ENCODE assay signal across 10 cellular contexts in genomic region chr2:60104514-60105501, GRCh38.
DNase-seq lines count a peak whose midpoint lies in the region; ATAC-seq and FAIRE-seq lines count a peak whose summit lies in the region.
"Had no signal": no experiment of that assay in that cellular context is flagged by ENCODE, and none has a peak within 500 bp of the region (broad histone marks: within the 10 kb centered on the region; RNA-seq: fewer than 3 reads in every experiment).

No MANE protein-coding gene starts in this region.

- H3K4me1 Mint-ChIP-seq in activated naive CD4-positive, alpha-beta T cell treated with anti-CD3 and anti-CD28 coated beads, Interleukin-2, amount 50 U/mL, for 24 hours, result peaks cover 16% of the 10 kb centered on the region
- H3K4me1 Mint-ChIP-seq in activated T-helper 2 cell treated with anti-CD3 and anti-CD28 coated beads, Interferon-gamma antibody, Interleukin-2, Interleukin-4, amounts not matched to agents 10 μg/mL and 5 μg/mL and 100 μg/mL, durations not matched to agents 14 hours and 24 hours and 36 hours (ENCODE audit: low read depth), result peaks cover 9% of the 10 kb centered on the region

- H3K9me3 Mint-ChIP-seq in activated naive CD4-positive, alpha-beta T cell treated with anti-CD3 and anti-CD28 coated beads, Interleukin-2, amount 50 U/mL, for 24 hours, result no peaks in the 10 kb centered on the region
- H3K9me3 Mint-ChIP-seq in activated T-helper 2 cell treated with anti-CD3 and anti-CD28 coated beads, Interferon-gamma antibody, Interleukin-2, Interleukin-4, amounts not matched to agents 10 μg/mL and 5 μg/mL and 100 μg/mL, durations not matched to agents 14 hours and 24 hours and 36 hours, result no peaks in the 10 kb centered on the region

- intact Hi-C loops in activated T-helper 2 cell treated with anti-CD3 and anti-CD28 coated beads, Interferon-gamma antibody, Interleukin-2, Interleukin-4, amounts not matched to agents 10 μg/mL and 5 μg/mL and 100 μg/mL, durations not matched to agents 14 hours and 24 hours and 36 hours (cut with micrococcal nuclease), result no loop called here

- H3K4me3 Mint-ChIP-seq in activated naive CD4-positive, alpha-beta T cell treated with anti-CD3 and anti-CD28 coated beads, Interleukin-2, amount 50 U/mL, for 24 hours, result peak overlapping the region; percentile 39
- peak overlapping the region; percentile 41 for H3K4me3 Mint-ChIP-seq in activated T-helper 2 cell treated with anti-CD3 and anti-CD28 coated beads, Interferon-gamma antibody, Interleukin-2, Interleukin-4, amounts not matched to agents 10 μg/mL and 5 μg/mL and 100 μg/mL, durations not matched to agents 14 hours and 24 hours and 36 hours (ENCODE audit: low read depth)

- H3K27me3 Mint-ChIP-seq in activated naive CD4-positive, alpha-beta T cell treated with anti-CD3 and anti-CD28 coated beads, Interleukin-2, amount 50 U/mL, for 24 hours, result peaks cover 5% of the 10 kb centered on the region
- H3K27me3 Mint-ChIP-seq in activated T-helper 2 cell treated with anti-CD3 and anti-CD28 coated beads, Interferon-gamma antibody, Interleukin-2, Interleukin-4, amounts not matched to agents 10 μg/mL and 5 μg/mL and 100 μg/mL, durations not matched to agents 14 hours and 24 hours and 36 hours (ENCODE audit: low read depth), result peaks cover 4% of the 10 kb centered on the region

- DNase-seq in activated naive CD4-positive, alpha-beta T cell (lab: John Stamatoyannopoulos, UW), result no peak
- no peak for DNase-seq in activated T-helper 2 cell treated with anti-CD3 and anti-CD28 coated beads, Interferon-gamma antibody, Interleukin-2, Interleukin-4, amounts not matched to agents 10 μg/mL and 5 μg/mL and 100 μg/mL, durations not matched to agents 14 hours and 24 hours and 36 hours (ENCODE audit: low spot score)
- peak; percentile 17 for DNase-seq in urothelium cell line (ENCODE audit: low spot score)
- DNase-seq in DMS53 (lab: John Stamatoyannopoulos, UW), result no peak
- no peak for DNase-seq in NCI-H524 treated with DMSO at 0.1 percent for 48 hours (lab: John Stamatoyannopoulos, UW)

- ATAC-seq in HG03520 (IDR thresholded peaks at IDR 0.05; ENCODE audit: unreplicated experiment) (peak; percentile 73), HG02759 (IDR thresholded peaks at IDR 0.05; ENCODE audit: unreplicated experiment) (no peak)
- ATAC-seq: HepG2 had no signal

- FAIRE-seq in urothelium cell line (lab: Jason Lieb, UNC), result no peak
- FAIRE-seq: endothelial cell of umbilical vein, HepG2 had no signal

- no peak overlapping the region for H3K27ac Mint-ChIP-seq in activated naive CD4-positive, alpha-beta T cell treated with anti-CD3 and anti-CD28 coated beads, Interleukin-2, amount 50 U/mL, for 24 hours
- H3K27ac Mint-ChIP-seq in activated T-helper 2 cell treated with anti-CD3 and anti-CD28 coated beads, Interferon-gamma antibody, Interleukin-2, Interleukin-4, amounts not matched to agents 10 μg/mL and 5 μg/mL and 100 μg/mL, durations not matched to agents 14 hours and 24 hours and 36 hours, result no peak overlapping the region

- H3K36me3 Mint-ChIP-seq in activated naive CD4-positive, alpha-beta T cell treated with anti-CD3 and anti-CD28 coated beads, Interleukin-2, amount 50 U/mL, for 24 hours, result no peaks in the 10 kb centered on the region
- H3K36me3 Mint-ChIP-seq in activated T-helper 2 cell treated with anti-CD3 and anti-CD28 coated beads, Interferon-gamma antibody, Interleukin-2, Interleukin-4, amounts not matched to agents 10 μg/mL and 5 μg/mL and 100 μg/mL, durations not matched to agents 14 hours and 24 hours and 36 hours (ENCODE audit: low read depth), result no peaks in the 10 kb centered on the region
